18 cellular contexts compared by ENCODE assay signal in genomic region chr2:238897122-238897880, GRCh38. TPM values are rescaled to one million over a fixed set of nuclear protein-coding genes. Genes with fewer than 3 reads are reported as not detected.
A peak's percentile ranks its signal among the peaks of the same experiment; 100 is the strongest.
DNase-seq lines count a peak whose midpoint lies in the region; ATAC-seq and TF ChIP-seq lines count a peak whose summit lies in the region.
"Had no signal": no experiment of that assay in that cellular context is flagged by ENCODE, and none has a peak within 500 bp of the region (broad histone marks: within the 10 kb centered on the region; RNA-seq: fewer than 3 reads in every experiment).

No MANE protein-coding gene starts in this region.

- TF ChIP-seq EP300 in sigmoid colon (IDR thresholded peaks at IDR 0.05) = no peak

- H4K8ac ChIP-seq in mesenchymal stem cell (ENCODE audit: low read length) = peak overlapping the region; percentile 4

- no peak overlapping the region for H2BK5ac ChIP-seq in mesenchymal stem cell (ENCODE audit: low read depth, low read length, poor library complexity, severe bottlenecking)

- H3K27me3 ChIP-seq in left ventricle myocardium inferior (ENCODE audit: low read depth) (peaks cover 48% of the 10 kb centered on the region), mesenchymal stem cell (ENCODE audit: control insufficient read depth in 1 of 2, insufficient read depth in 1 of 2, low read length in 2 of 2) (peaks cover 0 to 7% of the 10 kb centered on the region in 2 experiments), sigmoid colon (no peaks in the 10 kb centered on the region)

- no peak for TF ChIP-seq POLR2A in sigmoid colon (IDR thresholded peaks at IDR 0.05)

- peak overlapping the region in 1 of 2 experiments; percentile 78 for H3K14ac ChIP-seq in mesenchymal stem cell (ENCODE audit: low read length in 2 of 2)

- H3K4me3 ChIP-seq in left ventricle myocardium inferior = no peak overlapping the region
- H3K4me3 ChIP-seq in mesenchymal stem cell (ENCODE audit: insufficient read depth in 1 of 2, low read depth in 1 of 2, low read length in 2 of 2) = no peak overlapping the region
- no peak overlapping the region for H3K4me3 ChIP-seq in sigmoid colon

- peak overlapping the region; percentile 38 to 85 for H3K18ac ChIP-seq in mesenchymal stem cell (ENCODE audit: low read depth in 1 of 2, low read length in 2 of 2)

- H3K9ac ChIP-seq in mesenchymal stem cell (ENCODE audit: low read length) = peak overlapping the region; percentile 65

- peaks cover 32% of the 10 kb centered on the region for H3K4me1 ChIP-seq in left ventricle myocardium inferior
- H3K4me1 ChIP-seq in mesenchymal stem cell (ENCODE audit: control insufficient read depth, insufficient read depth, low read depth, low read length) = peaks cover 29% of the 10 kb centered on the region
- peaks cover 0 to 84% (median 77%) of the 10 kb centered on the region in 4 donors for H3K4me1 ChIP-seq in sigmoid colon

- no peak overlapping the region for H3K23ac ChIP-seq in mesenchymal stem cell (ENCODE audit: low read length in 2 of 2)

- 88% methylated on average over 17 of the region's 19 CpGs for WGBS in mesenchymal stem cell
- WGBS in sigmoid colon, 2 donors = 76 to 78% methylated on average over 19 of the region's 19 CpGs

- peak overlapping the region; percentile 44 for H2BK15ac ChIP-seq in mesenchymal stem cell (ENCODE audit: low read depth, poor library complexity, severe bottlenecking)

- no peak for ATAC-seq in Right ventricle myocardium inferior
- no peak for ATAC-seq in GM19397 (IDR thresholded peaks at IDR 0.05; ENCODE audit: unreplicated experiment)
- ATAC-seq in HG03521 (IDR thresholded peaks at IDR 0.05; ENCODE audit: unreplicated experiment) = no peak
- ATAC-seq: PC-3 had no signal

- DNase-seq in left ventricle myocardium inferior = no peak
- DNase-seq in Right ventricle myocardium inferior (ENCODE audit: missing footprints) = no peak
- DNase-seq in mesenchymal stem cell = no peak
- peak; percentile 63 for DNase-seq in sigmoid colon
- no peak for DNase-seq in NCI-H82 (lab: John Stamatoyannopoulos, UW)
- no peak for DNase-seq in ureter (ENCODE audit: low spot score)
- DNase-seq: COR-L47; DMS153; EL; HCEC 1CT; NCI-H146; NCI-H2227 treated with DMSO at 0.1 percent for 48 hours; NCI-H526; NK-92 treated with Interleukin-12 subunit alpha and Interleukin-12 subunit beta, amount 100 ng/mL, for 24 hours; PC-3 had no signal

- no peaks in the 10 kb centered on the region for H3K79me1 ChIP-seq in mesenchymal stem cell (replicated peaks; ENCODE audit: low read length, poor library complexity, severe bottlenecking)

- H2BK12ac ChIP-seq in mesenchymal stem cell (ENCODE audit: low read length in 2 of 2) = peak overlapping the region; percentile 38 to 93

- TF ChIP-seq CTCF in left ventricle myocardium inferior (IDR thresholded peaks at IDR 0.05; ENCODE audit: borderline replicate concordance) = no peak
- no peak for TF ChIP-seq CTCF in sigmoid colon (IDR thresholded peaks at IDR 0.05)

- H4K91ac ChIP-seq in mesenchymal stem cell (ENCODE audit: low read length) = peak overlapping the region; percentile 36

- intact Hi-C loops in left ventricle myocardium inferior (cut with micrococcal nuclease) (no loop called here), Right ventricle myocardium inferior (cut with DNase I) (no loop called here), sigmoid colon (cut with DNase I) (loop anchor here (5.0 kb wide), 1 partner anchor 45 kb away; no protein-coding TSS in a partner anchor)

- no peak overlapping the region for H2AFZ ChIP-seq in mesenchymal stem cell (ENCODE audit: low read depth, low read length)

- H3K27ac ChIP-seq in left ventricle myocardium inferior (replicated peaks) (peak overlapping the region; percentile 32), mesenchymal stem cell (ENCODE audit: low read length, poor library complexity, severe bottlenecking) (no peak overlapping the region), sigmoid colon (peak overlapping the region; percentile 3 to 83 (median 78))

- no peak overlapping the region for H3K4me2 ChIP-seq in mesenchymal stem cell (ENCODE audit: low read length, poor library complexity, severe bottlenecking)

- H3K36me3 ChIP-seq in left ventricle myocardium inferior = no peaks in the 10 kb centered on the region
- peaks cover 2 to 27% of the 10 kb centered on the region in 2 experiments for H3K36me3 ChIP-seq in mesenchymal stem cell (ENCODE audit: control insufficient read depth in 1 of 2, insufficient read depth in 2 of 2, low read depth in 1 of 2, low read length in 2 of 2)
- no peaks in the 10 kb centered on the region for H3K36me3 ChIP-seq in sigmoid colon

- H2BK120ac ChIP-seq in mesenchymal stem cell (ENCODE audit: low read depth, low read length) = peak overlapping the region; percentile 29

- H3K4ac ChIP-seq in mesenchymal stem cell (ENCODE audit: low read depth in 1 of 2, low read length in 2 of 2) = peak overlapping the region; percentile 19 to 84

- H2AK5ac ChIP-seq in mesenchymal stem cell (ENCODE audit: low read length, severe bottlenecking) = no peak overlapping the region

- H3K9me3 ChIP-seq in left ventricle myocardium inferior (replicated peaks) = no peaks in the 10 kb centered on the region
- no peaks in the 10 kb centered on the region for H3K9me3 ChIP-seq in mesenchymal stem cell (ENCODE audit: control insufficient read depth, low read length)
- no peaks in the 10 kb centered on the region for H3K9me3 ChIP-seq in sigmoid colon

RNA-seq across cellular contexts. Expression of gene TWIST2, which starts 49.4 kb away (rescaled TPM):
- total RNA-seq in left ventricle myocardium inferior (2.7 TPM), Right ventricle myocardium inferior (2.6 TPM), sigmoid colon (10 to 100 TPM; 53.9 to 92.2 (median 79.3) TPM), ureter (12.9 TPM)
- polyA plus RNA-seq in mesenchymal stem cell (2013, experiment 1 of 2) = 11.1 TPM
- polyA plus RNA-seq in mesenchymal stem cell (2013, experiment 2 of 2) = 11.7 TPM
- polyA plus RNA-seq in sigmoid colon = 10 to 100 TPM in 1 of 3 donors, 1 to 10 TPM in 1, under 1 TPM in 1; 0.92 to 22.8 (median 3.8) TPM
- total RNA-seq: HT-29 had no signal
